8 cellular contexts compared by ENCODE assay signal in the genomic region with DNA sequence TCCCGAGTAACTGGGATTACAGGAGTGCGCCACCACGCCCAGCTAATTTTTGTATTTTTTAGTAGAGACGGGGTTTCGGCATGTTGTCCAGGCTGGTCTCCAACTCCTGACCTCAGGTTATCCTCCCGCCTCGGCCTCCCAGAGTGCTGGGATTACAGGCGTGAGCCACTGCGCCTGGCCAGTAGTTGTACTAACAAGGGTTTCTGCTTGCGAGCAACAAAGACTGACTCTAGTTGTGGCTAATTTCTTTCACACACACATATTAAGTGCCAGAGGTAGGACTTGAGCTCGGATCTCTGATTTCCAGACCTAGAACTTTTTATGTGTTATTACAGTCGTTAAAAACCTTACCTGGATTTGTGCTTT. TPM values are rescaled to one million over a fixed set of nuclear protein-coding genes. Genes with fewer than 3 reads are reported as not detected.
DNase-seq lines count a peak whose midpoint lies in the region; ATAC-seq, FAIRE-seq and TF ChIP-seq lines count a peak whose summit lies in the region.

No MANE protein-coding gene starts in this region.

- peak overlapping the region; percentile 68 for H3K4me2 ChIP-seq in keratinocyte (ENCODE audit: control insufficient read depth, extremely low read depth, insufficient read depth, low read depth, low read length)

- peak overlapping the region; percentile 88 for H3K4me3 Mint-ChIP-seq in activated naive CD8-positive, alpha-beta T cell treated with anti-CD3 and anti-CD28 coated beads, Interleukin-2, amount 50 U/mL, for 24 hours

- FAIRE-seq in keratinocyte (lab: Jason Lieb, UNC) = no peak
- FAIRE-seq in GM12892 (lab: Jason Lieb, UNC) = no peak

- H3K36me3 Mint-ChIP-seq in activated naive CD8-positive, alpha-beta T cell treated with anti-CD3 and anti-CD28 coated beads, Interleukin-2, amount 50 U/mL, for 24 hours (ENCODE audit: low read depth) = peaks cover 10% of the 10 kb centered on the region

- no peaks in the 10 kb centered on the region for H3K27me3 Mint-ChIP-seq in activated naive CD8-positive, alpha-beta T cell treated with anti-CD3 and anti-CD28 coated beads, Interleukin-2, amount 50 U/mL, for 24 hours

- peaks cover 34% of the 10 kb centered on the region for H3K4me1 Mint-ChIP-seq in activated naive CD8-positive, alpha-beta T cell treated with anti-CD3 and anti-CD28 coated beads, Interleukin-2, amount 50 U/mL, for 24 hours

- peak overlapping the region; percentile 51 for H3K27ac ChIP-seq in keratinocyte (ENCODE audit: control insufficient read depth, insufficient read depth, low read length)
- no peak overlapping the region for H3K27ac ChIP-seq in stomach smooth muscle (ENCODE audit: low read length)

- peak overlapping the region; percentile 66 for H3K27ac Mint-ChIP-seq in activated naive CD8-positive, alpha-beta T cell treated with anti-CD3 and anti-CD28 coated beads, Interleukin-2, amount 50 U/mL, for 24 hours

- H3K9me3 ChIP-seq in keratinocyte (ENCODE audit: control insufficient read depth, low read depth, low read length) (no peaks in the 10 kb centered on the region), stomach smooth muscle (ENCODE audit: control insufficient read depth in 2 of 2, low read length in 2 of 2) (no peaks in the 10 kb centered on the region)

- TF ChIP-seq POLR2A in GM12892 (IDR thresholded peaks at IDR 0.05; ENCODE audit: low read depth, low read length) = no peak

- ATAC-seq in activated naive CD8-positive, alpha-beta T cell treated with anti-CD3 and anti-CD28 coated beads, Interleukin-2, amount 50 U/mL, for 24 hours = no peak

- H3K9me3 Mint-ChIP-seq in activated naive CD8-positive, alpha-beta T cell treated with anti-CD3 and anti-CD28 coated beads, Interleukin-2, amount 50 U/mL, for 24 hours = no peaks in the 10 kb centered on the region

- H2AFZ ChIP-seq in keratinocyte (ENCODE audit: control insufficient read depth, low read length) = peak overlapping the region; percentile 93

- peak overlapping the region; percentile 75 for H3K9ac ChIP-seq in keratinocyte (ENCODE audit: control insufficient read depth, extremely low read depth, insufficient read depth, low read length)
- H3K9ac ChIP-seq in stomach smooth muscle (ENCODE audit: low read length in 2 of 2) = peak overlapping the region; percentile 71 to 93

- H3K9me1 ChIP-seq in keratinocyte (ENCODE audit: control insufficient read depth, extremely low read depth, insufficient read depth, low read length) = no peaks in the 10 kb centered on the region

- dilution Hi-C loops in keratinocyte (cut with MboI; ENCODE audit: extremely low pct_ligation_motif_present, low sequenced_read_pairs) = no loop called here

- DNase-seq in NOMO-1 treated with DMSO at 0.1 percent for 48 hours (lab: John Stamatoyannopoulos, UW; ENCODE audit: unreplicated experiment) (peak; percentile 8), NOMO-1 treated with dmso at 0.1 percent for 144 hours (lab: John Stamatoyannopoulos, UW; ENCODE audit: unreplicated experiment) (no peak), keratinocyte (ENCODE audit: low read depth, low spot score) (no peak), DMS153 treated with DMSO at 0.1 percent for 48 hours (lab: John Stamatoyannopoulos, UW; ENCODE audit: unreplicated experiment) (no peak), SK-N-DZ (ENCODE audit: low spot score) (no peak), GM12892 (ENCODE audit: insufficient read length) (no peak)
- no peak for DNase-seq in activated naive CD8-positive, alpha-beta T cell treated with anti-CD3 and anti-CD28 coated beads, Interleukin-2, amount 50 U/mL, for 24 hours

- H3K36me3 ChIP-seq in keratinocyte (ENCODE audit: control insufficient read depth in 2 of 2, extremely low read depth in 1 of 2, insufficient read depth in 2 of 2, low read length in 2 of 2) = peaks cover 0 to 2% of the 10 kb centered on the region in 2 experiments
- no peaks in the 10 kb centered on the region for H3K36me3 ChIP-seq in stomach smooth muscle (ENCODE audit: control insufficient read depth in 2 of 2, insufficient read depth in 2 of 2, low read length in 2 of 2)

- no peaks in the 10 kb centered on the region for H4K20me1 ChIP-seq in keratinocyte (ENCODE audit: control insufficient read depth, extremely low read depth, insufficient read depth, low read length)

- TF ChIP-seq CTCF in keratinocyte (optimal IDR thresholded peaks at IDR 0.05 in 1 of 3, IDR thresholded peaks at IDR 0.05 in 1 of 3, conservative IDR thresholded peaks at IDR 0.05 in 1 of 3; ENCODE audit: extremely low read depth in 1 of 3, insufficient read depth in 2 of 3, low read length in 3 of 3) = no peak

- H3K4me3 ChIP-seq in keratinocyte (ENCODE audit: control insufficient read depth in 2 of 3, extremely low read depth in 1 of 3, insufficient read depth in 2 of 3, low read depth in 1 of 3, low read length in 3 of 3) = peak overlapping the region; percentile 74 to 88 (median 80)
- H3K4me3 ChIP-seq in stomach smooth muscle (ENCODE audit: low read length in 2 of 2) = peak overlapping the region; percentile 96 to 97

- H3K4me1 ChIP-seq in keratinocyte (ENCODE audit: control insufficient read depth, extremely low read depth, insufficient read depth, low read length) (no peaks in the 10 kb centered on the region), stomach smooth muscle (ENCODE audit: control insufficient read depth, insufficient read depth, low read length) (peaks cover 20% of the 10 kb centered on the region)

- H3K27me3 ChIP-seq in keratinocyte (ENCODE audit: control insufficient read depth, extremely low read depth, insufficient read depth, low read length) = no peaks in the 10 kb centered on the region
- H3K27me3 ChIP-seq in stomach smooth muscle (ENCODE audit: control insufficient read depth in 1 of 2, insufficient read depth in 2 of 2, low read length in 2 of 2) = no peaks in the 10 kb centered on the region

- H3K79me2 ChIP-seq in keratinocyte (ENCODE audit: control insufficient read depth, insufficient read depth, low read length) = peaks cover 6% of the 10 kb centered on the region

RNA-seq across cellular contexts. Expression of gene PCCA, which starts 0.6 kb away (rescaled TPM):
- polyA plus RNA-seq in keratinocyte = 3.6 to 8.1 TPM (median 4.1 TPM) in 3 replicates
- polyA plus RNA-seq in keratinocyte (2011; ENCODE audit: low read depth) = 15.5 TPM
- 2.8 and 5.8 TPM in 2 replicates for polyA plus RNA-seq in keratinocyte (2011; cell fraction: cytosol; rRNA removed)
- 9.5 and 13.4 TPM in 2 replicates for polyA plus RNA-seq in keratinocyte (2011; cell fraction: nucleus; rRNA removed)
- polyA plus RNA-seq in keratinocyte (2012; ENCODE audit: low replicate concordance) = 8.0 and 10.0 TPM in 2 replicates
- 1.2 to 24.2 TPM (median 12.8 TPM) in 3 replicates for polyA minus RNA-seq in keratinocyte
- polyA minus RNA-seq in keratinocyte (2011; cell fraction: cytosol; rRNA and poly(A)+ RNA removed) = 10.7 TPM
- polyA minus RNA-seq in keratinocyte (2011; cell fraction: nucleus; rRNA and poly(A)+ RNA removed) = 12.6 and 29.6 TPM in 2 replicates
- 14.2 and 14.9 TPM in 2 replicates for polyA plus RNA-seq in SK-N-DZ (2014; cell fraction: cytosol; rRNA removed)
- 22.7 and 24.6 TPM in 2 replicates for polyA plus RNA-seq in SK-N-DZ (2014; cell fraction: nucleus; rRNA removed)
- 9.2 TPM for polyA plus RNA-seq in GM12892 (2012; ENCODE audit: missing spikeins)
